Comparison of ENCODE assay signal across 20 cellular contexts in genomic region chr2:207816546-207816945, GRCh38.
"Had no signal": no experiment of that assay in that cellular context is flagged by ENCODE, and none has a peak within 500 bp of the region (broad histone marks: within the 10 kb centered on the region; RNA-seq: fewer than 3 reads in every experiment).

No MANE protein-coding gene starts in this region.

- ATAC-seq: esophagus mucosa, natural killer cell had no signal

- H3K4me3 ChIP-seq: dorsolateral prefrontal cortex, heart left ventricle, prostate gland, sigmoid colon, stomach, uterus had no signal

- H3K4me1 ChIP-seq: parathyroid adenoma, prostate gland, uterus had no signal

- H3K27ac ChIP-seq: heart left ventricle, parathyroid adenoma, prostate gland, sigmoid colon, stomach, uterus had no signal

- H3K79me2 ChIP-seq: parathyroid adenoma had no signal

- FAIRE-seq: frontal cortex, small intestine had no signal

- H3K9me3 ChIP-seq: heart left ventricle, prostate gland, sigmoid colon, stomach, uterus had no signal

- H2AFZ ChIP-seq: parathyroid adenoma had no signal

- H3K9ac ChIP-seq: parathyroid adenoma had no signal

- H3K27ac Mint-ChIP-seq: natural killer cell, type B pancreatic cell had no signal

- H3K4me3 Mint-ChIP-seq: natural killer cell, neural crest cell, type B pancreatic cell had no signal

- DNase-seq: cortex of kidney; dorsolateral prefrontal cortex; effector CD8-positive, alpha-beta T cell; heart left ventricle; hippocampal formation; mesendoderm; natural killer cell; occipital lobe; sigmoid colon; small intestine; stimulated activated CD4-positive, alpha-beta T cell treated with anti-CD3 and anti-CD28 coated beads, Interleukin-12 subunit alpha, Interleukin-12 subunit beta, amount 100 ng/mL, for 4 hours; stimulated activated naive CD4-positive, alpha-beta T cell; stomach; uterus had no signal

- H3K27me3 ChIP-seq: dorsolateral prefrontal cortex, heart left ventricle, sigmoid colon, stomach, uterus had no signal

- H3K36me3 Mint-ChIP-seq: natural killer cell, type B pancreatic cell had no signal

- H3K9me3 Mint-ChIP-seq: natural killer cell, neural crest cell, type B pancreatic cell had no signal

- H3K36me3 ChIP-seq: heart left ventricle, prostate gland, sigmoid colon, stomach, uterus had no signal

- H3K4me1 Mint-ChIP-seq: natural killer cell had no signal
